ENCODE assay signal across 1 cellular context in the genomic region with DNA sequence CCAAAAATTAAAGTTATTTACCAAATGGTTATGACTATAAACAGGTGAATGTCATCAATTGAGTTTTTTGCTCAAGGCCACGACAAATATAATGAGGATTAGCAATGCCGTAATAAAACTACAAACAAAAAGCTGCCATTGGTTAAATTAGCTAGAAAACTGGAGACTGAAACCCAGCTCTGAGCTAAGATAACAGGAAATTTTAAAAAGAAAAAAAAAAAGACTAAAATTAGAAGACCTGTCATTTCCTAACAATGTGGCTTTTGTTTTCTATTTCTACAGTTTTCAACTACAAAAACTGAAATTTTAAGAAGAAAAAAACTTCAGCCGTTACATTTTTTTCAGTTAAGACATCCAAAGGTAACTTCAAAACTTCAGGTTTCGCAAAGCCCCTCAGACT.
TF ChIP-seq lines count a peak whose summit lies in the region.

No MANE protein-coding gene starts in this region.

TF ChIP-seq in A549, 52 proteins besides CTCF, POLR2A, EP300 and RAD21:
- TF ChIP-seq BHLHE40 (IDR thresholded peaks at IDR 0.05; ENCODE audit: low read depth, low read length) (no peak), ZFP36 (IDR thresholded peaks at IDR 0.05; ENCODE audit: borderline replicate concordance, partially characterized antibody) (no peak), KDM1A (IDR thresholded peaks at IDR 0.05; ENCODE audit: low read depth) (no peak), JUN (IDR thresholded peaks at IDR 0.05) (no peak), CBX2 (IDR thresholded peaks at IDR 0.05; ENCODE audit: borderline replicate concordance, low read depth) (no peak), POLR2AphosphoS2 (conservative IDR thresholded peaks at IDR 0.05; ENCODE audit: low read length) (no peak), CHD4 (IDR thresholded peaks at IDR 0.05; ENCODE audit: borderline replicate concordance) (no peak), FOSB (CRISPR knock-in tag; IDR thresholded peaks at IDR 0.05) (no peak), EHMT2 (IDR thresholded peaks at IDR 0.05; ENCODE audit: low read depth) (no peak), TFCP2L1 (CRISPR knock-in tag; IDR thresholded peaks at IDR 0.05) (no peak), HOXA7 (CRISPR knock-in tag; IDR thresholded peaks at IDR 0.05) (no peak), ZNF302 (CRISPR knock-in tag; IDR thresholded peaks at IDR 0.05) (no peak), MYC (IDR thresholded peaks at IDR 0.05; ENCODE audit: borderline replicate concordance, low read length) (no peak)
- TF ChIP-seq, protein P1, sequence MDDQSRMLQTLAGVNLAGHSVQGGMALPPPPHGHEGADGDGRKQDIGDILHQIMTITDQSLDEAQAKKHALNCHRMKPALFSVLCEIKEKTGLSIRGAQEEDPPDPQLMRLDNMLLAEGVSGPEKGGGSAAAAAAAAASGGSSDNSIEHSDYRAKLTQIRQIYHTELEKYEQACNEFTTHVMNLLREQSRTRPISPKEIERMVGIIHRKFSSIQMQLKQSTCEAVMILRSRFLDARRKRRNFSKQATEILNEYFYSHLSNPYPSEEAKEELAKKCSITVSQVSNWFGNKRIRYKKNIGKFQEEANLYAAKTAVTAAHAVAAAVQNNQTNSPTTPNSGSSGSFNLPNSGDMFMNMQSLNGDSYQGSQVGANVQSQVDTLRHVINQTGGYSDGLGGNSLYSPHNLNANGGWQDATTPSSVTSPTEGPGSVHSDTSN (IDR thresholded peaks at IDR 0.05): no peak
- TF ChIP-seq, protein P2, sequence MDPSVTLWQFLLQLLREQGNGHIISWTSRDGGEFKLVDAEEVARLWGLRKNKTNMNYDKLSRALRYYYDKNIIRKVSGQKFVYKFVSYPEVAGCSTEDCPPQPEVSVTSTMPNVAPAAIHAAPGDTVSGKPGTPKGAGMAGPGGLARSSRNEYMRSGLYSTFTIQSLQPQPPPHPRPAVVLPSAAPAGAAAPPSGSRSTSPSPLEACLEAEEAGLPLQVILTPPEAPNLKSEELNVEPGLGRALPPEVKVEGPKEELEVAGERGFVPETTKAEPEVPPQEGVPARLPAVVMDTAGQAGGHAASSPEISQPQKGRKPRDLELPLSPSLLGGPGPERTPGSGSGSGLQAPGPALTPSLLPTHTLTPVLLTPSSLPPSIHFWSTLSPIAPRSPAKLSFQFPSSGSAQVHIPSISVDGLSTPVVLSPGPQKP (IDR thresholded peaks at IDR 0.05; ENCODE audit: low read depth, low read length): no peak
- TF ChIP-seq, protein P3, sequence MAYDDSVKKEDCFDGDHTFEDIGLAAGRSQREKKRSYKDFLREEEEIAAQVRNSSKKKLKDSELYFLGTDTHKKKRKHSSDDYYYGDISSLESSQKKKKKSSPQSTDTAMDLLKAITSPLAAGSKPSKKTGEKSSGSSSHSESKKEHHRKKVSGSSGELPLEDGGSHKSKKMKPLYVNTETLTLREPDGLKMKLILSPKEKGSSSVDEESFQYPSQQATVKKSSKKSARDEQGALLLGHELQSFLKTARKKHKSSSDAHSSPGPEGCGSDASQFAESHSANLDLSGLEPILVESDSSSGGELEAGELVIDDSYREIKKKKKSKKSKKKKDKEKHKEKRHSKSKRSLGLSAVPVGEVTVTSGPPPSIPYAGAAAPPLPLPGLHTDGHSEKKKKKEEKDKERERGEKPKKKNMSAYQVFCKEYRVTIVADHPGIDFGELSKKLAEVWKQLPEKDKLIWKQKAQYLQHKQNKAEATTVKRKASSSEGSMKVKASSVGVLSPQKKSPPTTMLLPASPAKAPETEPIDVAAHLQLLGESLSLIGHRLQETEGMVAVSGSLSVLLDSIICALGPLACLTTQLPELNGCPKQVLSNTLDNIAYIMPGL (CRISPR knock-in tag; IDR thresholded peaks at IDR 0.05; ENCODE audit: borderline replicate concordance): no peak
